8 cellular contexts compared by ENCODE assay signal in the genomic region with DNA sequence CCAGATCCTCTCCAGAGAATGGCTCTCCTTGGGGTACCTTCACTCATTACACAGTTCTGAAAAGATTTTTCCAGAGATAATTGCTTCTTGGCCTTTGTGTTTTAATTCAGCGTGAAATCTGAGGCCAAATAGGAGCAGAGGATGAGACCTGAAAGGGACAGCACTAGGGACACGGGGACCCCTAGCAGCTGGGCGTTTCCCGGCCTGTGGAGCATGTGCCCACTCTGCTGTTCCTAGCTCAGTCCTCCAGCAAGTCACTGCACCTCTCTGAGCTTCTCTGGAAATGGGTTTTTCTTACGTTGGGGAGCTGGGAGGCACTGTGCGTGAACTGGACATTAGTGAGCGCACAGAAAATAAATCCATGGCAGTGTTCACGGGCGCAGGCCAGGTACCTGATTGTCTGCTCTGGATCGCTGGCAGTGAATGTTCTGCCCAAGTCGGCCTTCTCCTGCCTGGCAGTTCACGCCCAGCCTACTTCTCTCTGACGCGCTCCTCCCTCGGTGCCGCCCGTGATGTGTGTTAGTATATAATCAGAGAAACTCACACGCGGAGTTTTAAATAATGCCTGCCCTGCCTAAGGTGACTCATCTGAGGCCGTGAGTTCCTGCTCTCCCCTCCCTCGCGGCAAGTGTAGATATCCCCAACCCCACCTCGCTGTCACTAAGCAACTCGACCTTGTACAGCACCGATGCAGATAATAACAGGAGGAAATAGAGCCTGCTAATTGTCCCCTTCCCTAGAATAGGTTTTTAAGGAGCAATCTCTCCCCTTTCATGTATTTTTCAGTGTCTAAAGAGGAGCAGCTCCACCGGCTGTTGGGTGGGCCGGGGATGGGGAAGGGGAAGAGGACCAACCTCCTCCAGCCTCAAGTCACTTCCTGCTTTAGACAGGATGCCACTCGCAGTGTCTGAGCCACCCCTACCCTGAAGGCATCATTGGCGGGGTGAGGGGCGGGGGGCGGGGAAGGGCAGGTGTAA. TPM values are rescaled to one million over a fixed set of nuclear protein-coding genes. Genes with fewer than 3 reads are reported as not detected.
A peak's percentile ranks its signal among the peaks of the same experiment; 100 is the strongest.
DNase-seq lines count a peak whose midpoint lies in the region; FAIRE-seq and TF ChIP-seq lines count a peak whose summit lies in the region.

No MANE protein-coding gene starts in this region.

- no peaks in the 10 kb centered on the region for H3K9me2 ChIP-seq in SU-DHL-6 (replicated peaks; ENCODE audit: insufficient read depth, low read length)

- H3K9ac ChIP-seq in SU-DHL-6 (ENCODE audit: low read length), result no peak overlapping the region

- no peak overlapping the region for H3K4me2 ChIP-seq in SU-DHL-6 (ENCODE audit: low read depth, low read length, poor library complexity, severe bottlenecking)

- WGBS in thymus, result 66% methylated on average over 31 of the region's 31 CpGs

- H3K27ac Mint-ChIP-seq in activated naive CD8-positive, alpha-beta T cell treated with anti-CD3 and anti-CD28 coated beads for 36 hours, result peak overlapping the region; percentile 49

- H3K27me3 ChIP-seq in SU-DHL-6 (ENCODE audit: low read length), result no peaks in the 10 kb centered on the region
- no peaks in the 10 kb centered on the region for H3K27me3 ChIP-seq in thymus (ENCODE audit: control insufficient read depth, insufficient read depth)

- H3K9me3 ChIP-seq in SU-DHL-6 (ENCODE audit: insufficient read depth, low read length) (no peaks in the 10 kb centered on the region), thymus (ENCODE audit: control insufficient read depth) (no peaks in the 10 kb centered on the region)

- TF ChIP-seq CTCF in SU-DHL-6 (IDR thresholded peaks at IDR 0.05; ENCODE audit: insufficient read depth, low read length, poor library complexity, severe bottlenecking), result no peak

- no peak for FAIRE-seq in HTR-8/SVneo (lab: Jason Lieb, UNC)

- no peaks in the 10 kb centered on the region for H3K36me3 Mint-ChIP-seq in activated naive CD8-positive, alpha-beta T cell treated with anti-CD3 and anti-CD28 coated beads for 36 hours

- H3K36me3 ChIP-seq in SU-DHL-6 (ENCODE audit: low read length) (no peaks in the 10 kb centered on the region), thymus (ENCODE audit: control insufficient read depth, insufficient read depth) (no peaks in the 10 kb centered on the region)

- H3K4me3 ChIP-seq in SU-DHL-6 (ENCODE audit: insufficient read depth, low read length, poor library complexity, severe bottlenecking) (no peak overlapping the region), thymus (ENCODE audit: low read length) (peak overlapping the region; percentile 14)

- no peak overlapping the region for H2AFZ ChIP-seq in SU-DHL-6 (ENCODE audit: low read depth, low read length, severe bottlenecking)

- DNase-seq in HPDE6-E6E7 (ENCODE audit: extremely low spot score) (peak; percentile 85), mucosa of gallbladder (ENCODE audit: low spot score) (peak; percentile 86), amniotic stem cell (lab: John Stamatoyannopoulos, UW) (no peak), SW 1271 (lab: John Stamatoyannopoulos, UW) (no peak), HTR-8/SVneo (ENCODE audit: insufficient read length, low spot score) (no peak)
- DNase-seq in activated naive CD8-positive, alpha-beta T cell treated with anti-CD3 and anti-CD28 coated beads for 36 hours, result peak; percentile 47

- H3K4me1 ChIP-seq in thymus (ENCODE audit: control insufficient read depth, insufficient read depth, low read length), result peaks cover 4% of the 10 kb centered on the region

- H3K9me3 Mint-ChIP-seq in activated naive CD8-positive, alpha-beta T cell treated with anti-CD3 and anti-CD28 coated beads for 36 hours, result peaks cover 7% of the 10 kb centered on the region

- H3K79me2 ChIP-seq in SU-DHL-6 (ENCODE audit: insufficient read depth, low read length), result no peaks in the 10 kb centered on the region

- H3K4me3 Mint-ChIP-seq in activated naive CD8-positive, alpha-beta T cell treated with anti-CD3 and anti-CD28 coated beads for 36 hours, result no peak overlapping the region

- H3F3A ChIP-seq in SU-DHL-6 (ENCODE audit: insufficient read depth), result peaks cover 38% of the 10 kb centered on the region

- H3K4me1 Mint-ChIP-seq in activated naive CD8-positive, alpha-beta T cell treated with anti-CD3 and anti-CD28 coated beads for 36 hours, result peaks cover 35% of the 10 kb centered on the region

- H3K27me3 Mint-ChIP-seq in activated naive CD8-positive, alpha-beta T cell treated with anti-CD3 and anti-CD28 coated beads for 36 hours, result peaks cover 13% of the 10 kb centered on the region

- peak overlapping the region; percentile 29; the same call in 1 of the 2 replicates for H3K27ac ChIP-seq in SU-DHL-6 (ENCODE audit: low read depth, low read length)
- peak overlapping the region; percentile 70 for H3K27ac ChIP-seq in thymus (ENCODE audit: low read depth)

- no peaks in the 10 kb centered on the region for H4K20me1 ChIP-seq in SU-DHL-6 (ENCODE audit: low read depth, low read length)

RNA-seq across cellular contexts. Expression of gene TUBB2A, which starts 2.7 kb away (rescaled TPM):
- 1 to 10 TPM; 1.8 to 2.0 TPM for total RNA-seq in activated naive CD8-positive, alpha-beta T cell treated with anti-CD3 and anti-CD28 coated beads for 36 hours
- 108 TPM for total RNA-seq in mucosa of gallbladder
- polyA plus RNA-seq in thymus, result 19.6 TPM

RNA-seq across cellular contexts. Expression of gene BPHL, which starts 41.6 kb away (rescaled TPM):
- 10 to 100 TPM in 1 of 2 experiments, 1 to 10 TPM in 1; 9.3 to 11.2 TPM for total RNA-seq in activated naive CD8-positive, alpha-beta T cell treated with anti-CD3 and anti-CD28 coated beads for 36 hours
- total RNA-seq in mucosa of gallbladder, result 20.9 TPM
- 16.8 TPM for polyA plus RNA-seq in thymus

Comparison
In these comparisons a context has a peak if more than half of its experiments do, and no peak if none do; other contexts are left out.
1. DNase-seq: peak in HPDE6-E6E7 (single experiment), activated naive CD8-positive, alpha-beta T cell treated with anti-CD3 and anti-CD28 coated beads for 36 hours (single experiment) and mucosa of gallbladder (single experiment); none in amniotic stem cell (single experiment), SW 1271 (0 of 2) and HTR-8/SVneo (single experiment).
2. RNA of gene TUBB2A, which starts 2.7 kb away (total RNA-seq): 108 TPM in mucosa of gallbladder (single experiment); 1.8 to 2.0 TPM in activated naive CD8-positive, alpha-beta T cell treated with anti-CD3 and anti-CD28 coated beads for 36 hours; every median in the first group is over 10 times any median in the second.